Comparison of ENCODE assay signal across 21 cellular contexts in genomic region chr12:18798445-18799139, GRCh38.
DNase-seq lines count a peak whose midpoint lies in the region; ATAC-seq, FAIRE-seq and TF ChIP-seq lines count a peak whose summit lies in the region.
"Had no signal": no experiment of that assay in that cellular context is flagged by ENCODE, and none has a peak within 500 bp of the region (broad histone marks: within the 10 kb centered on the region; RNA-seq: fewer than 3 reads in every experiment).

No MANE protein-coding gene starts in this region.

- no peak overlapping the region for H3K27ac ChIP-seq in K562 (ENCODE audit: extremely low read depth, low read depth, low read length)
- H3K27ac ChIP-seq in spleen, result no peak overlapping the region
- H3K27ac ChIP-seq: PC-9, upper lobe of left lung had no signal

- TF ChIP-seq CTCF in BJ (IDR thresholded peaks at IDR 0.05; ENCODE audit: insufficient read depth, low read depth, low read length) (no peak), K562 (IDR thresholded peaks at IDR 0.05 in 2 of 3, conservative IDR thresholded peaks at IDR 0.05 in 1 of 3; ENCODE audit: insufficient read depth in 2 of 3, low read depth in 1 of 3, low read length in 3 of 3) (no peak), spleen (IDR thresholded peaks at IDR 0.05 in 8 of 11, conservative IDR thresholded peaks at IDR 0.05 in 3 of 11) (no peak)

- WGBS in K562 (ENCODE audit: insufficient coverage, low coverage, missing lambda C conversion rate), result 20% methylated on average over 3 of the region's 3 CpGs
- 39 to 70% (median 68%) methylated on average over 3 of the region's 3 CpGs for WGBS in spleen, 5 donors

- H3K9ac ChIP-seq in K562 (ENCODE audit: insufficient read depth in 1 of 2, low read depth in 2 of 2, low read length in 2 of 2), result no peak overlapping the region

- no peak for TF ChIP-seq EP300 in K562 (IDR thresholded peaks at IDR 0.05; ENCODE audit: low read length)

- intact Hi-C loops in K562 (cut with micrococcal nuclease) (no loop called here), left ventricle myocardium superior (cut with micrococcal nuclease) (no loop called here), spleen (cut with DNase I; ENCODE audit: low total_unique reads) (no loop called here), posterior vena cava (cut with DNase I) (no loop called here)

- FAIRE-seq in K562 (lab: Jason Lieb, UNC), result no peak
- FAIRE-seq: D721Med had no signal

- no peaks in the 10 kb centered on the region for H3K9me3 ChIP-seq in K562 (replicated peaks; ENCODE audit: control insufficient read depth, insufficient read depth, low read depth, low read length)
- no peaks in the 10 kb centered on the region for H3K9me3 ChIP-seq in spleen
- H3K9me3 ChIP-seq: upper lobe of left lung had no signal

- no peaks in the 10 kb centered on the region for H3K27me3 ChIP-seq in BJ (ENCODE audit: control insufficient read depth, insufficient read depth, low read length)
- no peaks in the 10 kb centered on the region for H3K27me3 ChIP-seq in K562 (ENCODE audit: control insufficient read depth in 2 of 2, insufficient read depth in 2 of 2, low read length in 2 of 2)
- no peaks in the 10 kb centered on the region for H3K27me3 ChIP-seq in spleen (replicated peaks in 1 of 7)
- H3K27me3 ChIP-seq: upper lobe of left lung had no signal

- H2AFZ ChIP-seq in K562 (ENCODE audit: low read depth, low read length), result peak overlapping the region; percentile 26; the same call in 1 of the 2 replicates
- H2AFZ ChIP-seq: PC-9 had no signal

- H3K4me2 ChIP-seq in K562 (ENCODE audit: insufficient read depth, low read length), result no peak overlapping the region
- H3K4me2 ChIP-seq: PC-9 had no signal

- POLR2A ChIA-PET in BJ (lab: Charles Lee) (no interaction called here), K562 (lab: Yijun Ruan, JAX) (no interaction called here)

- H3K4me1 ChIP-seq in K562 (replicated peaks in 1 of 2; ENCODE audit: control insufficient read depth in 2 of 2, insufficient read depth in 2 of 2, low read length in 2 of 2) (no peaks in the 10 kb centered on the region), spleen (no peaks in the 10 kb centered on the region)
- H3K4me1 ChIP-seq: upper lobe of left lung had no signal

- H3K9me1 ChIP-seq in K562 (ENCODE audit: control insufficient read depth, insufficient read depth, low read length), result no peaks in the 10 kb centered on the region

- no peak for TF ChIP-seq RAD21 in K562 (CRISPR knock-in tag; conservative IDR thresholded peaks at IDR 0.05 in 1 of 2, IDR thresholded peaks at IDR 0.05 in 1 of 2)

- CTCF ChIA-PET in BJ (lab: Yijun Ruan, JAX), result interaction anchor here (0.8 kb wide), 1 partner anchor 17 kb away, joined by 3 read pairs; no protein-coding TSS in a partner anchor
- CTCF ChIA-PET in K562 (lab: Yijun Ruan, JAX; ENCODE audit: low intra/inter-chr PET ratio), result no interaction called here

- no TSS peak for BruUV-seq in K562 (replicated peaks; lab: Mats Ljungman, UMichigan)

- no peaks in the 10 kb centered on the region for H3K79me2 ChIP-seq in K562 (ENCODE audit: control insufficient read depth, insufficient read depth, low read length)

- in situ Hi-C loops in K562 (cut with MboI), result no loop called here

- no peak overlapping the region for H3K4me3 ChIP-seq in BJ (ENCODE audit: low read depth, low read length)
- no peak overlapping the region for H3K4me3 ChIP-seq in K562
- no peak overlapping the region for H3K4me3 ChIP-seq in spleen
- H3K4me3 ChIP-seq: PC-9, upper lobe of left lung had no signal

- no peaks in the 10 kb centered on the region for H4K20me1 ChIP-seq in K562 (replicated peaks; ENCODE audit: control insufficient read depth, insufficient read depth, low read length)

- ATAC-seq in K562, result no peak
- ATAC-seq in left ventricle myocardium superior, result peak; percentile 84
- no peak for ATAC-seq in HG02610 (IDR thresholded peaks at IDR 0.05; ENCODE audit: unreplicated experiment)
- ATAC-seq: activated T-helper 17 cell treated with anti-CD3 and anti-CD28 coated beads, Interleukin-2, amount 50 U/mL, for 72 hours; left colon; naive thymus-derived CD4-positive, alpha-beta T cell; WTC11 had no signal

- H3K36me3 ChIP-seq in BJ (ENCODE audit: control insufficient read depth, insufficient read depth, low read length), result no peaks in the 10 kb centered on the region
- H3K36me3 ChIP-seq in K562 (ENCODE audit: control insufficient read depth, insufficient read depth, low read length), result no peaks in the 10 kb centered on the region
- H3K36me3 ChIP-seq in spleen, result no peaks in the 10 kb centered on the region
- H3K36me3 ChIP-seq: upper lobe of left lung had no signal

- DNase-seq in BJ (ENCODE audit: low read depth) (peak; percentile 1), K562 (ENCODE audit: extremely low read depth in 1 of 4, low spot score in 3 of 4) (no peak), left ventricle myocardium superior (no peak), putamen (ENCODE audit: low spot score) (peak; percentile 7), spleen (no peak), posterior vena cava (ENCODE audit: low spot score) (no peak)
- no peak for DNase-seq in stimulated activated CD4-positive, alpha-beta T cell treated with anti-CD3 and anti-CD28 coated beads, Interleukin-1b, Interleukin-23, amount 100 ng/mL, for 48 hours
- DNase-seq: amniotic stem cell; cortex of kidney; hippocampal formation; left colon; MV-4-11; naive thymus-derived CD4-positive, alpha-beta T cell; NCI-H2029; NCI-H526; PC-9; upper lobe of left lung had no signal

- TF ChIP-seq POLR2A in K562 (conservative IDR thresholded peaks at IDR 0.05), result no peak
- no peak for TF ChIP-seq POLR2A in spleen (IDR thresholded peaks at IDR 0.05)

TF ChIP-seq in K562, 482 proteins besides CTCF, POLR2A, EP300 and RAD21:
- TF ChIP-seq, protein P1, sequence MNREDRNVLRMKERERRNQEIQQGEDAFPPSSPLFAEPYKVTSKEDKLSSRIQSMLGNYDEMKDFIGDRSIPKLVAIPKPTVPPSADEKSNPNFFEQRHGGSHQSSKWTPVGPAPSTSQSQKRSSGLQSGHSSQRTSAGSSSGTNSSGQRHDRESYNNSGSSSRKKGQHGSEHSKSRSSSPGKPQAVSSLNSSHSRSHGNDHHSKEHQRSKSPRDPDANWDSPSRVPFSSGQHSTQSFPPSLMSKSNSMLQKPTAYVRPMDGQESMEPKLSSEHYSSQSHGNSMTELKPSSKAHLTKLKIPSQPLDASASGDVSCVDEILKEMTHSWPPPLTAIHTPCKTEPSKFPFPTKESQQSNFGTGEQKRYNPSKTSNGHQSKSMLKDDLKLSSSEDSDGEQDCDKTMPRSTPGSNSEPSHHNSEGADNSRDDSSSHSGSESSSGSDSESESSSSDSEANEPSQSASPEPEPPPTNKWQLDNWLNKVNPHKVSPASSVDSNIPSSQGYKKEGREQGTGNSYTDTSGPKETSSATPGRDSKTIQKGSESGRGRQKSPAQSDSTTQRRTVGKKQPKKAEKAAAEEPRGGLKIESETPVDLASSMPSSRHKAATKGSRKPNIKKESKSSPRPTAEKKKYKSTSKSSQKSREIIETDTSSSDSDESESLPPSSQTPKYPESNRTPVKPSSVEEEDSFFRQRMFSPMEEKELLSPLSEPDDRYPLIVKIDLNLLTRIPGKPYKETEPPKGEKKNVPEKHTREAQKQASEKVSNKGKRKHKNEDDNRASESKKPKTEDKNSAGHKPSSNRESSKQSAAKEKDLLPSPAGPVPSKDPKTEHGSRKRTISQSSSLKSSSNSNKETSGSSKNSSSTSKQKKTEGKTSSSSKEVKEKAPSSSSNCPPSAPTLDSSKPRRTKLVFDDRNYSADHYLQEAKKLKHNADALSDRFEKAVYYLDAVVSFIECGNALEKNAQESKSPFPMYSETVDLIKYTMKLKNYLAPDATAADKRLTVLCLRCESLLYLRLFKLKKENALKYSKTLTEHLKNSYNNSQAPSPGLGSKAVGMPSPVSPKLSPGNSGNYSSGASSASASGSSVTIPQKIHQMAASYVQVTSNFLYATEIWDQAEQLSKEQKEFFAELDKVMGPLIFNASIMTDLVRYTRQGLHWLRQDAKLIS (CRISPR knock-in tag; IDR thresholded peaks at IDR 0.05), result no peak
- no peak for TF ChIP-seq MAFK (IDR thresholded peaks at IDR 0.05; ENCODE audit: low read length)

Comparison
In these comparisons a context has a peak if more than half of its experiments do, and no peak if none do; other contexts are left out.
1. DNase-seq: peak in BJ (single experiment) and putamen (single experiment); none in K562 (0 of 4), left ventricle myocardium superior (single experiment), spleen (single experiment), posterior vena cava (single experiment) and stimulated activated CD4-positive, alpha-beta T cell treated with anti-CD3 and anti-CD28 coated beads, Interleukin-1b, Interleukin-23, amount 100 ng/mL, for 48 hours (single experiment).